10 cellular contexts compared by ENCODE assay signal in genomic region chr12:113467154-113467513, GRCh38. TPM values are rescaled to one million over a fixed set of nuclear protein-coding genes. Genes with fewer than 3 reads are reported as not detected.
DNase-seq lines count a peak whose midpoint lies in the region; ATAC-seq, FAIRE-seq and TF ChIP-seq lines count a peak whose summit lies in the region.
"Had no signal": no experiment of that assay in that cellular context is flagged by ENCODE, and none has a peak within 500 bp of the region (broad histone marks: within the 10 kb centered on the region; RNA-seq: fewer than 3 reads in every experiment).

No MANE protein-coding gene starts in this region.

- H3K9me3 Mint-ChIP-seq in HFFc6, result no peaks in the 10 kb centered on the region
- H3K9me3 Mint-ChIP-seq in effector memory CD8-positive, alpha-beta T cell, result no peaks in the 10 kb centered on the region
- peaks cover 0 to 5% (median 0%) of the 10 kb centered on the region in 9 donors for H3K9me3 Mint-ChIP-seq in naive thymus-derived CD8-positive, alpha-beta T cell

- H3K27ac Mint-ChIP-seq in HFFc6, result no peak overlapping the region
- no peak overlapping the region for H3K27ac Mint-ChIP-seq in effector memory CD8-positive, alpha-beta T cell
- peak overlapping the region in 1 of 10 donors; percentile 11 for H3K27ac Mint-ChIP-seq in naive thymus-derived CD8-positive, alpha-beta T cell

- peaks cover 6% of the 10 kb centered on the region for H3K36me3 Mint-ChIP-seq in HFFc6 (ENCODE audit: low read depth)
- H3K36me3 Mint-ChIP-seq in effector memory CD8-positive, alpha-beta T cell (ENCODE audit: insufficient read depth), result no peaks in the 10 kb centered on the region
- H3K36me3 Mint-ChIP-seq in naive thymus-derived CD8-positive, alpha-beta T cell, result peaks cover 0 to 7% (median 0%) of the 10 kb centered on the region in 3 donors

- POLR2A ChIA-PET in naive thymus-derived CD8-positive, alpha-beta T cell (lab: Charles Lee), result no interaction called here

- peaks cover 65% of the 10 kb centered on the region for H3K27me3 Mint-ChIP-seq in HFFc6 (ENCODE audit: insufficient read depth)
- H3K27me3 Mint-ChIP-seq in effector memory CD8-positive, alpha-beta T cell, result peaks cover 67 to 92% of the 10 kb centered on the region in 2 donors
- H3K27me3 Mint-ChIP-seq in naive thymus-derived CD8-positive, alpha-beta T cell, result peaks cover 34 to 87% (median 52%) of the 10 kb centered on the region in 5 donors

- H3K4me3 Mint-ChIP-seq in HFFc6, result peak overlapping the region; percentile 28
- peak overlapping the region; percentile 7 to 46 for H3K4me3 Mint-ChIP-seq in effector memory CD8-positive, alpha-beta T cell
- H3K4me3 Mint-ChIP-seq in naive thymus-derived CD8-positive, alpha-beta T cell, result peak overlapping the region in 7 of 10 donors; percentile 25 to 62 (median 40)

- DNase-seq in AG20443 (ENCODE audit: low spot score) (peak; percentile 44), HFFc6 (no peak), LoVo (ENCODE audit: low spot score) (no peak), frontal cortex (ENCODE audit: low spot score in 2 of 2) (no peak)
- DNase-seq in effector memory CD8-positive, alpha-beta T cell, result no peak
- no peak for DNase-seq in naive thymus-derived CD8-positive, alpha-beta T cell
- DNase-seq: activated CD4-positive, CD25-positive, alpha-beta regulatory T cell treated with anti-CD3 and anti-CD28 coated beads, Interleukin-2, amount 50 U/mL, for 72 hours had no signal

- FAIRE-seq in frontal cortex (lab: Jason Lieb, UNC), result no peak
- FAIRE-seq: endothelial cell of umbilical vein had no signal

- H3K4me1 Mint-ChIP-seq in HFFc6 (ENCODE audit: low read depth), result peaks cover 16% of the 10 kb centered on the region
- peaks cover 12 to 19% of the 10 kb centered on the region in 2 donors for H3K4me1 Mint-ChIP-seq in effector memory CD8-positive, alpha-beta T cell (ENCODE audit: low read depth in 2 of 2)
- H3K4me1 Mint-ChIP-seq in naive thymus-derived CD8-positive, alpha-beta T cell, result peaks cover 15 to 35% (median 32%) of the 10 kb centered on the region in 4 donors

- no peak for TF ChIP-seq CTCF in HFFc6 (IDR thresholded peaks at IDR 0.05)

- no peak for ATAC-seq in effector memory CD8-positive, alpha-beta T cell (replicated peaks)
- ATAC-seq in naive thymus-derived CD8-positive, alpha-beta T cell, result no peak
- ATAC-seq in GM21737 (IDR thresholded peaks at IDR 0.05; ENCODE audit: unreplicated experiment) (no peak), HG03108 (IDR thresholded peaks at IDR 0.05; ENCODE audit: unreplicated experiment) (no peak)

RNA-seq across cellular contexts. Expression of gene LHX5, which starts 4.5 kb away (rescaled TPM):
- total RNA-seq in HFFc6 (2021; fragmentation: NEBNext Ultra II Directional; extraction: Animal tissue kit (Norgen Biotek cat#: 25700)), result not detected
- total RNA-seq in naive thymus-derived CD8-positive, alpha-beta T cell, result not detected
- not detected for polyA plus RNA-seq in naive thymus-derived CD8-positive, alpha-beta T cell
- total RNA-seq in frontal cortex, result 0.41 TPM
- total RNA-seq: endothelial cell of umbilical vein had no signal
- polyA plus RNA-seq: endothelial cell of umbilical vein had no signal

RNA-seq across cellular contexts. Expression of gene SDSL, which starts 45.0 kb away (rescaled TPM):
- 10 to 100 TPM in 4 of 6 experiments, 1 to 10 TPM in 2; 8.5 to 11.6 (median 10.4) TPM for total RNA-seq in HFFc6 (2021; fragmentation: NEBNext Ultra II Directional; extraction: Animal tissue kit (Norgen Biotek cat#: 25700))
- total RNA-seq in naive thymus-derived CD8-positive, alpha-beta T cell, result not detected
- not detected for polyA plus RNA-seq in naive thymus-derived CD8-positive, alpha-beta T cell
- total RNA-seq in frontal cortex, result 0.82 TPM
